In the genomic region with DNA sequence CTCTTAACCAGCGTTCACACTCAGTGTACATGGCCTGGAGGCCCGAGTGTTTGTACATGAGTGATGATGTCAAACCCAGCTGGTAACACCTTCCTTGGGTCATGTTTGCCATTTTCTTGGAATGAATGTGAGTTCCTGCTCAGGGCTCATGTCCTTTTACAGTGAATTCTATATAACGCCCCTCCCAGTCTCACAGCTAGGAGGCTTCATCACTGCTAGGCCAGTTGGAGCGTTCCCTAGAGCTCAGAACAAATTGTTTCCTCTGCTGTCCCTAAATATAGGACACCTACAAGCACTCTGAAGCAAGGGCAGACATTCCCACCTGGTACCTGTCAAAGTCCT, we compare ENCODE assay signal across 1 cellular context.
TF ChIP-seq lines count a peak whose summit lies in the region.

No MANE protein-coding gene starts in this region.

TF ChIP-seq in HCT116, 20 proteins besides CTCF, POLR2A, EP300 and RAD21:
- TF ChIP-seq SIN3A (IDR thresholded peaks at IDR 0.05; ENCODE audit: low read depth) (no peak), POLR2AphosphoS5 (IDR thresholded peaks at IDR 0.05; ENCODE audit: low read depth, low read length) (0 out of 2 replicates have a peak, but pooled peaks have one; percentile 11), ELF1 (IDR thresholded peaks at IDR 0.05; ENCODE audit: borderline replicate concordance, low read depth) (no peak), JUND (IDR thresholded peaks at IDR 0.05) (no peak), CEBPB (IDR thresholded peaks at IDR 0.05; ENCODE audit: low read depth) (no peak)
- TF ChIP-seq, protein P1, sequence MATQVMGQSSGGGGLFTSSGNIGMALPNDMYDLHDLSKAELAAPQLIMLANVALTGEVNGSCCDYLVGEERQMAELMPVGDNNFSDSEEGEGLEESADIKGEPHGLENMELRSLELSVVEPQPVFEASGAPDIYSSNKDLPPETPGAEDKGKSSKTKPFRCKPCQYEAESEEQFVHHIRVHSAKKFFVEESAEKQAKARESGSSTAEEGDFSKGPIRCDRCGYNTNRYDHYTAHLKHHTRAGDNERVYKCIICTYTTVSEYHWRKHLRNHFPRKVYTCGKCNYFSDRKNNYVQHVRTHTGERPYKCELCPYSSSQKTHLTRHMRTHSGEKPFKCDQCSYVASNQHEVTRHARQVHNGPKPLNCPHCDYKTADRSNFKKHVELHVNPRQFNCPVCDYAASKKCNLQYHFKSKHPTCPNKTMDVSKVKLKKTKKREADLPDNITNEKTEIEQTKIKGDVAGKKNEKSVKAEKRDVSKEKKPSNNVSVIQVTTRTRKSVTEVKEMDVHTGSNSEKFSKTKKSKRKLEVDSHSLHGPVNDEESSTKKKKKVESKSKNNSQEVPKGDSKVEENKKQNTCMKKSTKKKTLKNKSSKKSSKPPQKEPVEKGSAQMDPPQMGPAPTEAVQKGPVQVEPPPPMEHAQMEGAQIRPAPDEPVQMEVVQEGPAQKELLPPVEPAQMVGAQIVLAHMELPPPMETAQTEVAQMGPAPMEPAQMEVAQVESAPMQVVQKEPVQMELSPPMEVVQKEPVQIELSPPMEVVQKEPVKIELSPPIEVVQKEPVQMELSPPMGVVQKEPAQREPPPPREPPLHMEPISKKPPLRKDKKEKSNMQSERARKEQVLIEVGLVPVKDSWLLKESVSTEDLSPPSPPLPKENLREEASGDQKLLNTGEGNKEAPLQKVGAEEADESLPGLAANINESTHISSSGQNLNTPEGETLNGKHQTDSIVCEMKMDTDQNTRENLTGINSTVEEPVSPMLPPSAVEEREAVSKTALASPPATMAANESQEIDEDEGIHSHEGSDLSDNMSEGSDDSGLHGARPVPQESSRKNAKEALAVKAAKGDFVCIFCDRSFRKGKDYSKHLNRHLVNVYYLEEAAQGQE (IDR thresholded peaks at IDR 0.05; ENCODE audit: low read depth) = no peak
